21 cellular contexts compared by ENCODE assay signal in genomic region chr11:30100514-30100913, GRCh38.
"Had no signal": no experiment of that assay in that cellular context is flagged by ENCODE, and none has a peak within 500 bp of the region (broad histone marks: within the 10 kb centered on the region; RNA-seq: fewer than 3 reads in every experiment).

No MANE protein-coding gene starts in this region.

- H3K4me3 ChIP-seq: left ventricle myocardium inferior, lung, pancreas, prostate gland, skin epidermis, spleen, suprapubic skin, thoracic aorta, tibial artery, uterus had no signal

- H3K4me1 ChIP-seq: left ventricle myocardium inferior, pancreas, prostate gland, spleen, suprapubic skin, tibial artery, uterus had no signal

- H3K27ac ChIP-seq: left ventricle myocardium inferior, pancreas, prostate gland, skin epidermis, spleen, suprapubic skin, thoracic aorta, tibial artery, uterus had no signal

- H3K9me3 ChIP-seq: pancreas, prostate gland, suprapubic skin, thoracic aorta, tibial artery, uterus had no signal

- H3K27me3 ChIP-seq: pancreas, spleen, suprapubic skin, tibial artery, uterus had no signal

- DNase-seq: hippocampal formation; immature natural killer cell; kidney; left ventricle myocardium inferior; mesendoderm; naive thymus-derived CD4-positive, alpha-beta T cell; nucleus accumbens; pancreas; posterior cingulate gyrus; retina; right cardiac atrium; spleen; stimulated activated CD4-positive, alpha-beta T cell treated with anti-CD3 and anti-CD28 coated beads, Interleukin-4, amount 100 ng/mL, for 24 hours; stimulated activated naive CD4-positive, alpha-beta T cell; tibial artery; uterus had no signal

- H3K36me3 ChIP-seq: left ventricle myocardium inferior, pancreas, prostate gland, spleen, suprapubic skin, thoracic aorta, tibial artery, uterus had no signal
